In genomic region chr1:66251521-66251920, GRCh38 we compare ENCODE assay signal across 13 cellular contexts.
A peak's percentile ranks its signal among the peaks of the same experiment; 100 is the strongest.
DNase-seq lines count a peak whose midpoint lies in the region; ATAC-seq and TF ChIP-seq lines count a peak whose summit lies in the region.
"Had no signal": no experiment of that assay in that cellular context is flagged by ENCODE, and none has a peak within 500 bp of the region (broad histone marks: within the 10 kb centered on the region; RNA-seq: fewer than 3 reads in every experiment).

No MANE protein-coding gene starts in this region.

- H3K36me3 Mint-ChIP-seq in activated naive CD4-positive, alpha-beta T cell treated with anti-CD3 and anti-CD28 coated beads, Interleukin-2, amount 50 U/mL, for 72 hours, result no peaks in the 10 kb centered on the region
- H3K36me3 Mint-ChIP-seq in activated T-helper 17 cell treated with anti-CD3 and anti-CD28 coated beads, Interleukin-2, amount 50 U/mL, for 72 hours (ENCODE audit: low read depth), result no peaks in the 10 kb centered on the region

- no peaks in the 10 kb centered on the region for H3K9me3 Mint-ChIP-seq in activated naive CD4-positive, alpha-beta T cell treated with anti-CD3 and anti-CD28 coated beads, Interleukin-2, amount 50 U/mL, for 72 hours
- H3K9me3 Mint-ChIP-seq in activated T-helper 17 cell treated with anti-CD3 and anti-CD28 coated beads, Interleukin-2, amount 50 U/mL, for 72 hours, result no peaks in the 10 kb centered on the region

- H3K4me1 Mint-ChIP-seq in activated T-helper 17 cell treated with anti-CD3 and anti-CD28 coated beads, Interleukin-2, amount 50 U/mL, for 72 hours, result peaks cover 42% of the 10 kb centered on the region

- H3K27me3 ChIP-seq in dorsolateral prefrontal cortex, result no peaks in the 10 kb centered on the region
- H3K27me3 ChIP-seq: upper lobe of left lung had no signal

- H3K27me3 Mint-ChIP-seq in activated T-helper 17 cell treated with anti-CD3 and anti-CD28 coated beads, Interleukin-2, amount 50 U/mL, for 72 hours, result no peaks in the 10 kb centered on the region

- peak; percentile 86 for DNase-seq in DMS53 (lab: John Stamatoyannopoulos, UW)
- DNase-seq in NB4 (ENCODE audit: low read depth), result peak; percentile 73
- no peak for DNase-seq in dorsolateral prefrontal cortex
- no peak for DNase-seq in 8988T
- no peak for DNase-seq in activated naive CD4-positive, alpha-beta T cell treated with anti-CD3 and anti-CD28 coated beads, Interleukin-2, amount 50 U/mL, for 72 hours (ENCODE audit: low spot score in 2 of 2)
- DNase-seq: activated CD4-positive, alpha-beta T cell treated with anti-CD3 and anti-CD28 coated beads, Interleukin-2, amount 50 U/mL, for 1 hour; kidney; nucleus accumbens had no signal

- no peak for TF ChIP-seq POLR2A in NB4 (IDR thresholded peaks at IDR 0.05; ENCODE audit: extremely low read depth, insufficient read length)

- TF ChIP-seq CTCF in NB4 (IDR thresholded peaks at IDR 0.05; ENCODE audit: low read depth, low read length) (no peak), dorsolateral prefrontal cortex (IDR thresholded peaks at IDR 0.05 in 54 of 56, conservative IDR thresholded peaks at IDR 0.05 in 2 of 56; ENCODE audit: low read depth in 1 of 56, partially characterized antibody in 56 of 56) (no peak)

- H3K27ac Mint-ChIP-seq in activated naive CD4-positive, alpha-beta T cell treated with anti-CD3 and anti-CD28 coated beads, Interleukin-2, amount 50 U/mL, for 72 hours, result no peak overlapping the region
- no peak overlapping the region for H3K27ac Mint-ChIP-seq in activated T-helper 17 cell treated with anti-CD3 and anti-CD28 coated beads, Interleukin-2, amount 50 U/mL, for 72 hours

- no peak overlapping the region for H3K4me3 ChIP-seq in NB4 (ENCODE audit: low read depth, low read length)
- H3K4me3 ChIP-seq in dorsolateral prefrontal cortex, result no peak overlapping the region
- H3K4me3 ChIP-seq: upper lobe of left lung had no signal

- intact Hi-C loops in dorsolateral prefrontal cortex (cut with DNase I), result loop anchor here in 1 of 2 donors (10.0 kb wide), 1 partner anchor 473 kb away; no protein-coding TSS in a partner anchor

- no peak overlapping the region for H3K4me3 Mint-ChIP-seq in activated T-helper 17 cell treated with anti-CD3 and anti-CD28 coated beads, Interleukin-2, amount 50 U/mL, for 72 hours

- ATAC-seq in GM19324 (IDR thresholded peaks at IDR 0.05; ENCODE audit: low FRiP score, unreplicated experiment) (peak; percentile 42), HG03469 (IDR thresholded peaks at IDR 0.05; ENCODE audit: unreplicated experiment) (no peak)
- ATAC-seq in activated naive CD4-positive, alpha-beta T cell treated with anti-CD3 and anti-CD28 coated beads, Interleukin-2, amount 50 U/mL, for 72 hours, result no peak
- ATAC-seq in activated T-helper 17 cell treated with anti-CD3 and anti-CD28 coated beads, Interleukin-2, amount 50 U/mL, for 72 hours (replicated peaks), result no peak

- peak overlapping the region in 37 of 59 donors; percentile 11 to 96 (median 54) for H3K27ac ChIP-seq in dorsolateral prefrontal cortex
- H3K27ac ChIP-seq: epithelial cell of prostate had no signal

Comparison
In these comparisons a context has a peak if more than half of its experiments do, and no peak if none do; other contexts are left out.
1. DNase-seq: peak in DMS53 (single experiment) and NB4 (single experiment); none in dorsolateral prefrontal cortex (0 of 10), 8988T (single experiment) and activated naive CD4-positive, alpha-beta T cell treated with anti-CD3 and anti-CD28 coated beads, Interleukin-2, amount 50 U/mL, for 72 hours (0 of 2).